Comparison of ENCODE assay signal across 37 cellular contexts in genomic region chr3:149438981-149439380, GRCh38. TPM values are rescaled to one million over a fixed set of nuclear protein-coding genes. Genes with fewer than 3 reads are reported as not detected.
"Had no signal": no experiment of that assay in that cellular context is flagged by ENCODE, and none has a peak within 500 bp of the region (broad histone marks: within the 10 kb centered on the region; RNA-seq: fewer than 3 reads in every experiment).

No MANE protein-coding gene starts in this region.

- H3K27ac ChIP-seq: KMS-11 had no signal

- H3K4me3 ChIP-seq: MG63 had no signal

- H3K27me3 ChIP-seq: MG63 had no signal

- H3K36me3 ChIP-seq: MG63 had no signal

- DNase-seq: Karpas-422, Kasumi-1, MG63, MM.1S, MV-4-11, NCI-H1048, NCI-H1092, NCI-H1092 treated with DMSO at 0.1 percent for 48 hours, NCI-H1105, NCI-H1105 treated with DMSO at 0.1 percent for 48 hours, NCI-H1417, NCI-H1417 treated with DMSO at 0.1 percent for 48 hours, NCI-H1436, NCI-H1436 treated with DMSO at 0.1 percent for 48 hours, NCI-H146, NCI-H1694, NCI-H1694 treated with DMSO at 0.1 percent for 48 hours, NCI-H187, NCI-H187 treated with DMSO at 0.1 percent for 48 hours, NCI-H1930, NCI-H2029, NCI-H2029 treated with DMSO at 0.1 percent for 48 hours, NCI-H2081, NCI-H2081 treated with DMSO at 0.1 percent for 48 hours, NCI-H2107, NCI-H2171, NCI-H2171 treated with DMSO at 0.1 percent for 48 hours, NCI-H2227 treated with DMSO at 0.1 percent for 48 hours, NCI-H226, NCI-H345, NCI-H446, NCI-H446 treated with DMSO at 0.1 percent for 48 hours, NCI-H510A, NCI-H510A treated with DMSO at 0.1 percent for 48 hours had no signal

RNA-seq across cellular contexts. Expression of gene TM4SF4, which starts 35.5 kb away (rescaled TPM):
- total RNA-seq: M059J, MCF 10A had no signal
